ENCODE assay signal across 8 cellular contexts in the genomic region with DNA sequence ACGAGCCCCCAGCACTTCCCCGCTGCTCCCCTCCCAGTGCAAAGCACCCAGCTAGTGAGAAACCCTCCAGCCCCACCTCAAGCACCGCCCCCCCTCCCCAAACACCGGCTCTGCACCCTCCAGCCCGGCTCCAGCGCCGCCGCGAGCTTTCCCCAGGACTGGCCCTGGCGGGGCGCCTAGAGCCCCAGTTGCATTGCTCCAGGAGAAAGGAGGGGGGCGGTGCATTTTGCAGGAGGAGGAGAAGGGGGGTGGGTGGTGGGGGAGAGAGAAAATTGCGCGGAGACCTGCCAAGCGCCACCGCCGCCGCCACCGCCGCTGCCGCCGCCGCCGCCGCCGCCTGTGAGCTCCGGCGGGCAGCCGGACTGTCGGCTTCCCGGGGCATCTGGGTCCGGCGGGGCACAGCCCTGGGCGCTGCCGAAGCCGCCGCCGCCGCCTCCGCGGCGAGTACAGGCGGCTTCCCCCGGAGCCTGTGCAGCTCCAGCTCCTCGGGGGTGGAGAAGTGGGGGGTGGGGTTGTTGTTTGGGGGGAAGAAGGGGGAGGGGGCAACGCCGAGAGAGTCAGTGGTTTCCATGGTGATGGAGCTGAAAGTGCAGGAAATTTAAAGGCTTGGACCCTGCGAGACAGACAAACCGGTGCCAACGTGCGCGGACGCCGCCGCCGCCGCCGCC. TPM values are rescaled to one million over a fixed set of nuclear protein-coding genes. Genes with fewer than 3 reads are reported as not detected.
A peak's percentile ranks its signal among the peaks of the same experiment; 100 is the strongest.
DNase-seq lines count a peak whose midpoint lies in the region; ATAC-seq and TF ChIP-seq lines count a peak whose summit lies in the region.

Gene NOG, plus strand, starts transcription at position 627 of the 668 bp plus-strand sequence. CDS start 525 bp downstream, outside the sequence.

- H3K4me1 ChIP-seq in muscle layer of colon (ENCODE audit: insufficient read depth, low read length) (peaks cover 29% of the 10 kb centered on the region), tibial artery (peaks cover 4 to 56% (median 47%) of the 10 kb centered on the region in 4 donors)

- no peaks in the 10 kb centered on the region for H3K36me3 ChIP-seq in muscle layer of colon (ENCODE audit: insufficient read depth, low read length)
- H3K36me3 ChIP-seq in tibial artery: no peaks in the 10 kb centered on the region

- peak; percentile 50 for DNase-seq in NCI-H146 (lab: John Stamatoyannopoulos, UW)
- no peak for DNase-seq in NCI-H146 treated with DMSO at 0.1 percent for 48 hours (lab: John Stamatoyannopoulos, UW; ENCODE audit: unreplicated experiment)
- DNase-seq in NCI-H460 (ENCODE audit: extremely low read depth, low read depth): peak; percentile 19
- peak; percentile 44 for DNase-seq in activated CD8-positive, alpha-beta memory T cell treated with anti-CD3 and anti-CD28 coated beads, Interleukin-2, amount 50 U/mL, for 4 hours
- peak; percentile 58 to 70 for DNase-seq in tibial artery

- ATAC-seq in esophagus mucosa (peak; percentile 36), GM18868 (IDR thresholded peaks at IDR 0.05; ENCODE audit: unreplicated experiment) (no peak)

- no peak within 1 kb of the TSS for H3K9ac ChIP-seq in muscle layer of colon (ENCODE audit: low read length)

- intact Hi-C loops in tibial artery (cut with DNase I; ENCODE audit: low total_unique reads): loop anchor here (2.0 kb wide), 1 partner anchor 122 kb away; no protein-coding TSS in a partner anchor

- no peaks in the 10 kb centered on the region for H3K9me3 ChIP-seq in muscle layer of colon (ENCODE audit: low read length)
- H3K9me3 ChIP-seq in tibial artery: no peaks in the 10 kb centered on the region

- peaks cover 43 to 61% of the 10 kb centered on the region in 2 donors for H3K27me3 ChIP-seq in muscle layer of colon (ENCODE audit: control insufficient read depth in 1 of 2, insufficient read depth in 2 of 2, low read length in 2 of 2)
- peaks cover 0 to 47% of the 10 kb centered on the region in 2 donors for H3K27me3 ChIP-seq in tibial artery

- no peak for TF ChIP-seq CTCF in tibial artery (IDR thresholded peaks at IDR 0.05)

- peak within 1 kb of the TSS; percentile 57 to 65 for H3K4me3 ChIP-seq in muscle layer of colon (ENCODE audit: low read depth in 1 of 2, low read length in 2 of 2)
- peak within 1 kb of the TSS; percentile 48 to 62 for H3K4me3 ChIP-seq in tibial artery

- H3K27ac ChIP-seq in muscle layer of colon (ENCODE audit: low read depth, low read length) (peak within 1 kb of the TSS; percentile 23), tibial artery (peak within 1 kb of the TSS; percentile 22 to 34)

RNA-seq across cellular contexts. Expression of gene NOG, which starts in this region (rescaled TPM):
- total RNA-seq in NCI-H460 (2014; rRNA removed; shearing (Covaris generic)): 0.49 and 0.57 TPM in 2 replicates
- 0.31 TPM in 1 of 2 replicates, not detected in the other for polyA plus RNA-seq in NCI-H460 (2014; cell fraction: nucleus; rRNA removed)
- not detected for total RNA-seq in esophagus mucosa

Comparison
In these comparisons a context has a peak if more than half of its experiments do, and no peak if none do; other contexts are left out.
1. Peak in DNase-seq in NCI-H460; RNA of the gene not detected or under 1 TPM.
2. Peak in ATAC-seq in esophagus mucosa; RNA of the gene not detected or under 1 TPM.